11 cellular contexts compared by ENCODE assay signal in genomic region chr3:55675478-55675877, GRCh38.
DNase-seq lines count a peak whose midpoint lies in the region; ATAC-seq and TF ChIP-seq lines count a peak whose summit lies in the region.
"Had no signal": no experiment of that assay in that cellular context is flagged by ENCODE, and none has a peak within 500 bp of the region (broad histone marks: within the 10 kb centered on the region; RNA-seq: fewer than 3 reads in every experiment).

No MANE protein-coding gene starts in this region.

- H3K4me1 ChIP-seq in aorta (ENCODE audit: control insufficient read depth in 1 of 2, insufficient read depth in 2 of 2, low read length in 2 of 2): no peaks in the 10 kb centered on the region
- H3K4me1 ChIP-seq in thyroid gland: no peaks in the 10 kb centered on the region
- H3K4me1 ChIP-seq: right atrium auricular region had no signal

- 86 to 93% methylated on average over 3 of the region's 3 CpGs for WGBS in aorta, 2 donors
- WGBS in thyroid gland, 2 donors: 84 to 88% methylated on average over 3 of the region's 3 CpGs

- TF ChIP-seq CTCF in thyroid gland (IDR thresholded peaks at IDR 0.05): no peak

- intact Hi-C loops in aorta (cut with DNase I): no loop called here
- intact Hi-C loops in thyroid gland (cut with DNase I): no loop called here

- H3K4me1 Mint-ChIP-seq in activated naive CD8-positive, alpha-beta T cell treated with anti-CD3 and anti-CD28 coated beads for 36 hours: no peaks in the 10 kb centered on the region

- ATAC-seq in GM18868 (IDR thresholded peaks at IDR 0.05; ENCODE audit: unreplicated experiment) (peak; percentile 99), GM21381 (IDR thresholded peaks at IDR 0.05; ENCODE audit: unreplicated experiment) (peak; percentile 99), HG03045 (IDR thresholded peaks at IDR 0.05; ENCODE audit: unreplicated experiment) (peak; percentile 98), aorta (ENCODE audit: low FRiP score) (no peak)
- ATAC-seq: HCT116 had no signal

- H3K4me3 ChIP-seq in aorta (ENCODE audit: low read length in 2 of 2) (no peak overlapping the region), thyroid gland (replicated peaks in 1 of 3) (no peak overlapping the region)
- H3K4me3 ChIP-seq: right atrium auricular region had no signal

- H3K9me3 Mint-ChIP-seq in activated naive CD8-positive, alpha-beta T cell treated with anti-CD3 and anti-CD28 coated beads for 36 hours: no peaks in the 10 kb centered on the region

- no peak overlapping the region for H3K4me3 Mint-ChIP-seq in activated naive CD8-positive, alpha-beta T cell treated with anti-CD3 and anti-CD28 coated beads for 36 hours

- H3K27me3 ChIP-seq in aorta (ENCODE audit: control insufficient read depth in 1 of 2, insufficient read depth in 2 of 2, low read length in 1 of 2) (peaks cover 0 to 2% of the 10 kb centered on the region in 2 donors), thyroid gland (no peaks in the 10 kb centered on the region)
- H3K27me3 ChIP-seq: right atrium auricular region had no signal

- H3K9me3 ChIP-seq in aorta (ENCODE audit: control insufficient read depth, low read length): no peaks in the 10 kb centered on the region
- no peaks in the 10 kb centered on the region for H3K9me3 ChIP-seq in thyroid gland
- H3K9me3 ChIP-seq: right atrium auricular region had no signal

- TF ChIP-seq POLR2A in thyroid gland (IDR thresholded peaks at IDR 0.05): no peak

- no peaks in the 10 kb centered on the region for H3K36me3 ChIP-seq in aorta (ENCODE audit: control insufficient read depth in 1 of 2, insufficient read depth in 2 of 2, low read length in 1 of 2)
- no peaks in the 10 kb centered on the region for H3K36me3 ChIP-seq in thyroid gland
- H3K36me3 ChIP-seq: right atrium auricular region had no signal

- H3K27ac Mint-ChIP-seq in activated naive CD8-positive, alpha-beta T cell treated with anti-CD3 and anti-CD28 coated beads for 36 hours: no peak overlapping the region

- H3K27ac ChIP-seq in aorta (ENCODE audit: low read depth in 1 of 2, low read length in 2 of 2): no peak overlapping the region
- no peak overlapping the region for H3K27ac ChIP-seq in thyroid gland
- H3K27ac ChIP-seq: right atrium auricular region had no signal

- DNase-seq in activated naive CD8-positive, alpha-beta T cell treated with anti-CD3 and anti-CD28 coated beads for 36 hours: peak; percentile 16
- DNase-seq in aorta: no peak
- no peak for DNase-seq in NCI-H1436 treated with DMSO at 0.1 percent for 48 hours (lab: John Stamatoyannopoulos, UW)
- no peak for DNase-seq in thyroid gland
- no peak for DNase-seq in pons (ENCODE audit: low spot score)
- DNase-seq: T-helper 9 cell had no signal

- no peaks in the 10 kb centered on the region for H3K36me3 Mint-ChIP-seq in activated naive CD8-positive, alpha-beta T cell treated with anti-CD3 and anti-CD28 coated beads for 36 hours

- peaks cover 7% of the 10 kb centered on the region for H3K27me3 Mint-ChIP-seq in activated naive CD8-positive, alpha-beta T cell treated with anti-CD3 and anti-CD28 coated beads for 36 hours
